ENCODE assay signal across 13 cellular contexts in genomic region chr11:125167292-125167953, GRCh38. TPM values are rescaled to one million over a fixed set of nuclear protein-coding genes. Genes with fewer than 3 reads are reported as not detected.
A peak's percentile ranks its signal among the peaks of the same experiment; 100 is the strongest.
DNase-seq lines count a peak whose midpoint lies in the region; ATAC-seq and TF ChIP-seq lines count a peak whose summit lies in the region.
"Had no signal": no experiment of that assay in that cellular context is flagged by ENCODE, and none has a peak within 500 bp of the region (broad histone marks: within the 10 kb centered on the region; RNA-seq: fewer than 3 reads in every experiment).

No MANE protein-coding gene starts in this region.

- peak overlapping the region; percentile 59 for H3K9ac ChIP-seq in endodermal cell (ENCODE audit: extremely low read depth, low read length, poor library complexity, severe bottlenecking)

- H3K9me3 ChIP-seq in MG63 (no peaks in the 10 kb centered on the region), endodermal cell (ENCODE audit: control insufficient read depth, low read length) (no peaks in the 10 kb centered on the region), left lung (no peaks in the 10 kb centered on the region), spleen (no peaks in the 10 kb centered on the region)
- H3K9me3 ChIP-seq: mucosa of descending colon had no signal

- WGBS in endodermal cell (ENCODE audit: insufficient coverage in 1 of 2, insufficient read length in 1 of 2), 2 experiments = 5 to 15% methylated on average over 7 to 28 of the region's 28 CpGs
- 32 to 36% (median 32%) methylated on average over 26 to 28 of the region's 28 CpGs for WGBS in spleen, 5 donors

- intact Hi-C loops in left lung (cut with DNase I) (loop anchor here in 1 of 2 donors (5.0 kb wide), 1 partner anchor 175 kb away; no protein-coding TSS in a partner anchor), spleen (cut with DNase I; ENCODE audit: low total_unique reads) (no loop called here), MCF 10A (cut with micrococcal nuclease) (no loop called here)

- peak; percentile 63 for DNase-seq in MG63
- DNase-seq in endodermal cell = peak; percentile 83
- DNase-seq in left lung = no peak
- DNase-seq in spleen = peak; percentile 72
- no peak for DNase-seq in SW 1271 (lab: John Stamatoyannopoulos, UW)
- no peak for DNase-seq in MCF 10A (ENCODE audit: unreplicated experiment)
- DNase-seq in NCI-H2081 treated with DMSO at 0.1 percent for 48 hours (lab: John Stamatoyannopoulos, UW) = no peak
- DNase-seq: activated T-cell treated with anti-CD3 and anti-CD28 coated beads, Interleukin-2, amount 50 U/mL, for 4 hours; effector memory CD8-positive, alpha-beta T cell; NCI-H2081 had no signal

- POLR2A ChIA-PET in MCF 10A (lab: Yijun Ruan, JAX) = no interaction called here

- BruUV-seq in MCF 10A (replicated peaks; lab: Mats Ljungman, UMichigan) = no TSS peak

- H3K27me3 ChIP-seq in MG63 = no peaks in the 10 kb centered on the region
- peaks cover 11% of the 10 kb centered on the region for H3K27me3 ChIP-seq in endodermal cell (ENCODE audit: control insufficient read depth, insufficient read depth, low read length, poor library complexity, severe bottlenecking)
- H3K27me3 ChIP-seq in left lung = peaks cover 35 to 90% of the 10 kb centered on the region in 2 donors
- peaks cover 0 to 98% (median 37%) of the 10 kb centered on the region in 7 donors for H3K27me3 ChIP-seq in spleen (replicated peaks in 1 of 7)

- peak overlapping the region; percentile 86 for H3K4me3 Mint-ChIP-seq in endodermal cell
- no peak overlapping the region for H3K4me3 Mint-ChIP-seq in MCF 10A (ENCODE audit: unreplicated experiment)
- H3K4me3 Mint-ChIP-seq: effector memory CD8-positive, alpha-beta T cell had no signal

- no peak for TF ChIP-seq POLR2A in spleen (IDR thresholded peaks at IDR 0.05)

- no peak for TF ChIP-seq CTCF in endodermal cell (conservative IDR thresholded peaks at IDR 0.05)
- no peak for TF ChIP-seq CTCF in left lung (IDR thresholded peaks at IDR 0.05)
- no peak for TF ChIP-seq CTCF in spleen (IDR thresholded peaks at IDR 0.05 in 8 of 11, conservative IDR thresholded peaks at IDR 0.05 in 3 of 11)
- no peak for TF ChIP-seq CTCF in MCF 10A (IDR thresholded peaks at IDR 0.05; ENCODE audit: unreplicated experiment)

- H3K27ac Mint-ChIP-seq in endodermal cell (peak overlapping the region; percentile 83), MCF 10A (ENCODE audit: low read depth, unreplicated experiment) (no peak overlapping the region)
- H3K27ac Mint-ChIP-seq: effector memory CD8-positive, alpha-beta T cell had no signal

- H3K9me3 Mint-ChIP-seq in endodermal cell (no peaks in the 10 kb centered on the region), MCF 10A (ENCODE audit: unreplicated experiment) (no peaks in the 10 kb centered on the region)
- H3K9me3 Mint-ChIP-seq: activated T-cell treated with anti-CD3 and anti-CD28 coated beads, Interleukin-2, amount 50 U/mL, for 4 hours; effector memory CD8-positive, alpha-beta T cell had no signal

- H3K36me3 ChIP-seq in MG63 (peaks cover 16% of the 10 kb centered on the region), endodermal cell (ENCODE audit: control insufficient read depth, insufficient read depth, low read length) (no peaks in the 10 kb centered on the region), left lung (no peaks in the 10 kb centered on the region), spleen (no peaks in the 10 kb centered on the region)

- H3K4me1 ChIP-seq in endodermal cell (ENCODE audit: control insufficient read depth, insufficient read depth, low read length) (peaks cover 42% of the 10 kb centered on the region), left lung (peaks cover 0 to 18% of the 10 kb centered on the region in 2 donors), spleen (peaks cover 0 to 57% (median 31%) of the 10 kb centered on the region in 6 donors)

- CTCF ChIA-PET in MCF 10A (lab: Yijun Ruan, JAX) = interaction anchor here (0.7 to 14.8 kb wide), 5 partner anchors 15 to 1221 kb away, joined by 3 to 192 read pairs (median 4); no protein-coding TSS in a partner anchor

- H3K27me3 Mint-ChIP-seq in endodermal cell (ENCODE audit: insufficient read depth) (peaks cover 25% of the 10 kb centered on the region), MCF 10A (ENCODE audit: insufficient read depth, unreplicated experiment) (peaks cover 16% of the 10 kb centered on the region)

- H3K4me1 Mint-ChIP-seq in endodermal cell (peaks cover 65% of the 10 kb centered on the region), MCF 10A (ENCODE audit: insufficient read depth, unreplicated experiment) (peaks cover 6% of the 10 kb centered on the region)

- peak overlapping the region; percentile 84 for H3K4me3 ChIP-seq in MG63
- peak overlapping the region; percentile 83 for H3K4me3 ChIP-seq in endodermal cell (ENCODE audit: low read length)
- H3K4me3 ChIP-seq in left lung = peak overlapping the region in 1 of 2 donors; percentile 49
- H3K4me3 ChIP-seq in spleen = peak overlapping the region in 3 of 8 donors; percentile 51 to 77 (median 62)
- H3K4me3 ChIP-seq: mucosa of descending colon had no signal

- peak overlapping the region; percentile 86 for H3K27ac ChIP-seq in endodermal cell (ENCODE audit: low read depth, low read length)
- peak overlapping the region; percentile 44 to 67 for H3K27ac ChIP-seq in left lung
- H3K27ac ChIP-seq in spleen = peak overlapping the region in 7 of 8 donors; percentile 59 to 82 (median 76)

- ATAC-seq in left lung (no peak), HG03025 (IDR thresholded peaks at IDR 0.05; ENCODE audit: low FRiP score, unreplicated experiment) (no peak)
- ATAC-seq: activated T-cell treated with anti-CD3 and anti-CD28 coated beads, Interleukin-2, amount 50 U/mL, for 4 hours; effector memory CD8-positive, alpha-beta T cell had no signal

- H3K36me3 Mint-ChIP-seq in endodermal cell (ENCODE audit: low read depth) (no peaks in the 10 kb centered on the region), MCF 10A (ENCODE audit: insufficient read depth, unreplicated experiment) (no peaks in the 10 kb centered on the region)

RNA-seq across cellular contexts. Expression of gene PKNOX2, which starts 2.9 kb away (rescaled TPM):
- 0.94 and 15.3 TPM in 2 replicates for total RNA-seq in MG63 (2014; rRNA removed; shearing (Covaris generic); ENCODE audit: low replicate concordance)
- total RNA-seq in endodermal cell (1 to 10 TPM; 4.0 to 6.9 TPM), left lung (10 to 100 TPM in 1 of 2 donors, 1 to 10 TPM in 1; 6.7 to 13.1 TPM), spleen (1 to 10 TPM; 2.7 to 8.9 (median 4.7) TPM), MCF 10A (2022) (not detected in 2 replicates)
- 24.8 TPM for polyA plus RNA-seq in endodermal cell (2013, experiment 1 of 2)
- 26.0 TPM for polyA plus RNA-seq in endodermal cell (2013, experiment 2 of 2)
- 1 to 10 TPM in 1 of 3 donors, under 1 TPM in 2; 0.80 to 1.6 (median 0.80) TPM for polyA plus RNA-seq in spleen
- total RNA-seq: T-helper 2 cell treated with Interferon-gamma antibody and Interleukin-4, amounts not matched to agents 100 ng/mL and 5 ng/mL, for 36 hours had no signal

RNA-seq across cellular contexts. Expression of gene TMEM218, which starts 56.0 kb away (rescaled TPM):
- 27.7 and 31.6 TPM in 2 replicates for total RNA-seq in MG63 (2014; rRNA removed; shearing (Covaris generic); ENCODE audit: low replicate concordance)
- 10 to 100 TPM; 17.9 to 18.2 TPM for total RNA-seq in endodermal cell
- 44.2 TPM for polyA plus RNA-seq in endodermal cell (2013, experiment 1 of 2)
- polyA plus RNA-seq in endodermal cell (2013, experiment 2 of 2) = 36.0 TPM
- total RNA-seq in left lung = 10 to 100 TPM; 19.9 to 28.1 TPM
- 10 to 100 TPM; 12.0 to 23.1 (median 17.9) TPM for total RNA-seq in spleen
- polyA plus RNA-seq in spleen = 10 to 100 TPM; 28.0 to 34.7 (median 30.1) TPM
- 21.1 and 31.3 TPM in 2 replicates for total RNA-seq in MCF 10A (2022)

Comparison
In these comparisons a context has a peak if more than half of its experiments do, and no peak if none do; other contexts are left out.
1. DNase-seq: peak in MG63 (single experiment), endodermal cell (single experiment) and spleen (single experiment); none in left lung (0 of 2), SW 1271 (0 of 2), MCF 10A (single experiment) and NCI-H2081 treated with DMSO at 0.1 percent for 48 hours (single experiment).
2. Peak in every context shown above with its lines, with median percentiles within 50 percentile points of each other: H3K27ac ChIP-seq.